ENCODE assay signal across 21 cellular contexts in genomic region chr3:155347901-155348300, GRCh38. TPM values are rescaled to one million over a fixed set of nuclear protein-coding genes. Genes with fewer than 3 reads are reported as not detected.
DNase-seq lines count a peak whose midpoint lies in the region; ATAC-seq and TF ChIP-seq lines count a peak whose summit lies in the region.
"Had no signal": no experiment of that assay in that cellular context is flagged by ENCODE, and none has a peak within 500 bp of the region (broad histone marks: within the 10 kb centered on the region; RNA-seq: fewer than 3 reads in every experiment).

No MANE protein-coding gene starts in this region.

- no peaks in the 10 kb centered on the region for H3K36me3 Mint-ChIP-seq in activated T-helper 17 cell treated with anti-CD3 and anti-CD28 coated beads, Interleukin-2, amount 50 U/mL, for 72 hours (ENCODE audit: low read depth)
- H3K36me3 Mint-ChIP-seq: CD4-positive, CD25-positive, alpha-beta regulatory T cell; CD8-positive, alpha-beta memory T cell; IgD-negative memory B cell had no signal

- no peak overlapping the region for H3K27ac Mint-ChIP-seq in activated T-helper 17 cell treated with anti-CD3 and anti-CD28 coated beads, Interleukin-2, amount 50 U/mL, for 72 hours
- no peak overlapping the region for H3K27ac Mint-ChIP-seq in stimulated activated naive CD8-positive, alpha-beta T cell treated with anti-CD3 and anti-CD28 coated beads, Interleukin-15, amount 100 ng/mL, for 72 hours
- H3K27ac Mint-ChIP-seq: B cell; CD4-positive, CD25-positive, alpha-beta regulatory T cell; CD8-positive, alpha-beta memory T cell; HFFc6; IgD-negative memory B cell had no signal

- ATAC-seq in activated T-helper 17 cell treated with anti-CD3 and anti-CD28 coated beads, Interleukin-2, amount 50 U/mL, for 72 hours (replicated peaks): peak; percentile 9
- peak; percentile 49 for ATAC-seq in stimulated activated naive CD8-positive, alpha-beta T cell treated with anti-CD3 and anti-CD28 coated beads, Interleukin-15, amount 100 ng/mL, for 72 hours
- ATAC-seq: HCT116, HepG2 had no signal

- H3K27me3 Mint-ChIP-seq in activated T-helper 17 cell treated with anti-CD3 and anti-CD28 coated beads, Interleukin-2, amount 50 U/mL, for 72 hours: no peaks in the 10 kb centered on the region
- no peaks in the 10 kb centered on the region for H3K27me3 Mint-ChIP-seq in stimulated activated naive CD8-positive, alpha-beta T cell treated with anti-CD3 and anti-CD28 coated beads, Interleukin-15, amount 100 ng/mL, for 72 hours
- H3K27me3 Mint-ChIP-seq: B cell; CD4-positive, CD25-positive, alpha-beta regulatory T cell; CD8-positive, alpha-beta memory T cell; IgD-negative memory B cell had no signal

- H3K79me2 ChIP-seq in parathyroid adenoma: no peaks in the 10 kb centered on the region

- no peaks in the 10 kb centered on the region for H3K9me3 ChIP-seq in parathyroid adenoma (ENCODE audit: control insufficient read depth, low read length)
- H3K9me3 ChIP-seq: BLaER1 treated with 17β-estradiol and CSF1 and Interleukin-3, amounts not matched to agents 10 nM and 100 nM had no signal

- no peak overlapping the region for H3K9ac ChIP-seq in parathyroid adenoma
- H3K9ac ChIP-seq: BLaER1 treated with 17β-estradiol and CSF1 and Interleukin-3, amounts not matched to agents 10 nM and 100 nM had no signal

- TF ChIP-seq CTCF in C4-2B (conservative IDR thresholded peaks at IDR 0.05) (no peak), parathyroid adenoma (IDR thresholded peaks at IDR 0.05) (no peak)

- no peak overlapping the region for H3K4me3 Mint-ChIP-seq in activated T-helper 17 cell treated with anti-CD3 and anti-CD28 coated beads, Interleukin-2, amount 50 U/mL, for 72 hours
- H3K4me3 Mint-ChIP-seq in stimulated activated naive CD8-positive, alpha-beta T cell treated with anti-CD3 and anti-CD28 coated beads, Interleukin-15, amount 100 ng/mL, for 72 hours: no peak overlapping the region
- H3K4me3 Mint-ChIP-seq: B cell; CD4-positive, CD25-positive, alpha-beta regulatory T cell; CD8-positive, alpha-beta memory T cell; HFFc6; IgD-negative memory B cell had no signal

- H3K27ac ChIP-seq in C4-2B: peak overlapping the region; percentile 3; the same call in 1 of the 2 replicates
- H3K27ac ChIP-seq in parathyroid adenoma: no peak overlapping the region
- H3K27ac ChIP-seq: BLaER1 treated with 17β-estradiol and CSF1 and Interleukin-3, amounts not matched to agents 10 nM and 100 nM had no signal

- peaks cover 9% of the 10 kb centered on the region for H3K4me1 ChIP-seq in parathyroid adenoma
- H3K4me1 ChIP-seq: BLaER1 treated with 17β-estradiol and CSF1 and Interleukin-3, amounts not matched to agents 10 nM and 100 nM had no signal

- no peak overlapping the region for H3K4me2 ChIP-seq in parathyroid adenoma (ENCODE audit: low read length)
- H3K4me2 ChIP-seq: BLaER1 treated with 17β-estradiol and CSF1 and Interleukin-3, amounts not matched to agents 10 nM and 100 nM had no signal

- no peaks in the 10 kb centered on the region for H3K4me1 Mint-ChIP-seq in activated T-helper 17 cell treated with anti-CD3 and anti-CD28 coated beads, Interleukin-2, amount 50 U/mL, for 72 hours
- H3K4me1 Mint-ChIP-seq in stimulated activated naive CD8-positive, alpha-beta T cell treated with anti-CD3 and anti-CD28 coated beads, Interleukin-15, amount 100 ng/mL, for 72 hours: no peaks in the 10 kb centered on the region
- H3K4me1 Mint-ChIP-seq: B cell; CD4-positive, CD25-positive, alpha-beta regulatory T cell; CD8-positive, alpha-beta memory T cell; IgD-negative memory B cell had no signal

- peak overlapping the region; percentile 30 for H2AFZ ChIP-seq in parathyroid adenoma

- H3K36me3 ChIP-seq in parathyroid adenoma (ENCODE audit: control insufficient read depth, insufficient read depth, low read length): no peaks in the 10 kb centered on the region
- H3K36me3 ChIP-seq: BLaER1 treated with 17β-estradiol and CSF1 and Interleukin-3, amounts not matched to agents 10 nM and 100 nM had no signal

- no peak overlapping the region for H3K4me3 ChIP-seq in parathyroid adenoma (ENCODE audit: low read depth, low read length)
- H3K4me3 ChIP-seq: BLaER1 treated with 17β-estradiol and CSF1 and Interleukin-3, amounts not matched to agents 10 nM and 100 nM had no signal

- H3K9me3 Mint-ChIP-seq in activated T-helper 17 cell treated with anti-CD3 and anti-CD28 coated beads, Interleukin-2, amount 50 U/mL, for 72 hours: no peaks in the 10 kb centered on the region
- no peaks in the 10 kb centered on the region for H3K9me3 Mint-ChIP-seq in stimulated activated naive CD8-positive, alpha-beta T cell treated with anti-CD3 and anti-CD28 coated beads, Interleukin-15, amount 100 ng/mL, for 72 hours
- H3K9me3 Mint-ChIP-seq: CD8-positive, alpha-beta memory T cell; HFFc6; IgD-negative memory B cell had no signal

- no peaks in the 10 kb centered on the region for H3K27me3 ChIP-seq in parathyroid adenoma (ENCODE audit: control insufficient read depth, insufficient read depth, low read length)
- H3K27me3 ChIP-seq: BLaER1 treated with 17β-estradiol and CSF1 and Interleukin-3, amounts not matched to agents 10 nM and 100 nM had no signal

- no peak for DNase-seq in stimulated activated naive CD8-positive, alpha-beta T cell treated with anti-CD3 and anti-CD28 coated beads, Interleukin-15, amount 100 ng/mL, for 72 hours
- DNase-seq in Kasumi-1 (lab: John Stamatoyannopoulos, UW) (no peak), cerebellar nuclear complex (lab: John Stamatoyannopoulos, UW) (no peak)
- no peak for DNase-seq in effector CD4-positive, alpha-beta T cell
- DNase-seq: CD4-positive, CD25-positive, alpha-beta regulatory T cell; CD8-positive, alpha-beta memory T cell; COR-L47; GDM1; GOT3; H7; HFFc6 had no signal

RNA-seq across cellular contexts. Expression of gene STRIT1, which starts 54.4 kb away (rescaled TPM):
- not detected for total RNA-seq in activated T-helper 17 cell treated with anti-CD3 and anti-CD28 coated beads, Interleukin-2, amount 50 U/mL, for 72 hours
- total RNA-seq: A172; B cell; CD4-positive, CD25-positive, alpha-beta regulatory T cell; CD8-positive, alpha-beta memory T cell; Daoy; H7; HepG2; HFFc6 had no signal
